ENCODE assay signal across 12 cellular contexts in the genomic region with DNA sequence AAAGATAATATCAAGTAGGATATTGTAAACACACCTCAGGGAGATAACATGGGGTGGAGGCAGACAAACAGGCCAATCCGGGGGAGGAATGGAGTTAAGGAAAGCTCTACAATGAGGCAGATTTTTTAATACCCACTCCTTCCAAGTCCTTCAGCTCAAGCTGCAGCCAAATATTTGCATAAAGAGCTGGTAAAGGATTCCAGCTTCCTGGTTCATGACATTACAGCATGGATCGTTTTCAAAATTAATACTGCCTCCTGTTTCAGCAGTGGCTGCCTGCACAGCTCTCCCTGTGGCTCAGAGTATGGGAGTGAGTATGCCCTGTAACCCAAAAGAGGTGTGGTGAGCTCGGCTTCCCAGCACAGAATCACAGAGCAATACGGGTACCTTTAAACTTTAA. TPM values are rescaled to one million over a fixed set of nuclear protein-coding genes. Genes with fewer than 3 reads are reported as not detected.
DNase-seq lines count a peak whose midpoint lies in the region; ATAC-seq and TF ChIP-seq lines count a peak whose summit lies in the region.
"Had no signal": no experiment of that assay in that cellular context is flagged by ENCODE, and none has a peak within 500 bp of the region (broad histone marks: within the 10 kb centered on the region; RNA-seq: fewer than 3 reads in every experiment).

No MANE protein-coding gene starts in this region.

- CTCF ChIA-PET in A673 (lab: Charles Lee) (no interaction called here), OCI-LY7 (lab: Charles Lee; ENCODE audit: unreplicated experiment) (interaction anchor here (1.1 kb wide), 1 partner anchor 120 kb away, joined by 6 read pairs; no protein-coding TSS in a partner anchor)

- peak; percentile 31 for DNase-seq in A673 (ENCODE audit: low spot score)
- DNase-seq in NCI-H1105 treated with DMSO at 0.1 percent for 48 hours (lab: John Stamatoyannopoulos, UW), result peak; percentile 88
- peak; percentile 18 for DNase-seq in OCI-LY7 (ENCODE audit: low spot score)
- peak in 1 of 2 donors; percentile 53 for DNase-seq in left lung
- DNase-seq in AG08396 (ENCODE audit: low spot score), result no peak

- H2AFZ ChIP-seq in OCI-LY7 (ENCODE audit: low read length), result peak overlapping the region; percentile 67; the same call in 1 of the 2 replicates

- POLR2A ChIA-PET in A673 (lab: Charles Lee; ENCODE audit: low non-redundant PET), result interaction anchor here (0.7 kb wide), 1 partner anchor 77 kb away, joined by 10 read pairs; no protein-coding TSS in a partner anchor
- POLR2A ChIA-PET in OCI-LY7 (lab: Charles Lee), result interaction anchor here (0.7 to 1.2 kb wide), 5 partner anchors 74 to 1017 kb away, joined by 3 to 5 read pairs (median 3); no protein-coding TSS in a partner anchor

- no peaks in the 10 kb centered on the region for H4K20me1 ChIP-seq in OCI-LY7 (ENCODE audit: insufficient read depth, low read length)

- H3K4me1 ChIP-seq in A673 (ENCODE audit: insufficient read depth, low read length, poor library complexity, severe bottlenecking), result peaks cover 27% of the 10 kb centered on the region
- H3K4me1 ChIP-seq in OCI-LY7 (ENCODE audit: insufficient read depth, low read length, poor library complexity, severe bottlenecking), result peaks cover 21% of the 10 kb centered on the region
- H3K4me1 ChIP-seq in left lung, result peaks cover 0 to 26% of the 10 kb centered on the region in 2 donors

- H3K4me3 ChIP-seq in A673 (ENCODE audit: low read depth, low read length, poor library complexity, severe bottlenecking), result no peak overlapping the region
- H3K4me3 ChIP-seq in OCI-LY7 (ENCODE audit: low read depth, low read length, poor library complexity, severe bottlenecking), result no peak overlapping the region
- H3K4me3 ChIP-seq in left lung, result no peak overlapping the region
- H3K4me3 ChIP-seq: coronary artery, vagina had no signal

- no peaks in the 10 kb centered on the region for H3K79me2 ChIP-seq in OCI-LY7 (ENCODE audit: insufficient read depth, low read depth, low read length)

- ATAC-seq in left lung (peak; percentile 67), HG03521 (IDR thresholded peaks at IDR 0.05; ENCODE audit: unreplicated experiment) (no peak), HG02763 (IDR thresholded peaks at IDR 0.05; ENCODE audit: unreplicated experiment) (no peak)
- no peak for ATAC-seq in activated CD4-positive, CD25-positive, alpha-beta regulatory T cell treated with anti-CD3 and anti-CD28 coated beads, Interleukin-2, amount 50 U/mL, for 24 hours
- ATAC-seq: activated T-helper 17 cell treated with anti-CD3 and anti-CD28 coated beads, Interleukin-2, amount 50 U/mL, for 72 hours had no signal

- H3K9me2 ChIP-seq in OCI-LY7 (ENCODE audit: insufficient read depth, low read length), result no peaks in the 10 kb centered on the region

- H3K9me3 ChIP-seq in A673 (ENCODE audit: low read depth, low read length, poor library complexity, severe bottlenecking) (no peaks in the 10 kb centered on the region), OCI-LY7 (ENCODE audit: low read length) (no peaks in the 10 kb centered on the region), left lung (no peaks in the 10 kb centered on the region)
- H3K9me3 ChIP-seq: neutrophil, vagina had no signal

- H3K36me3 ChIP-seq in A673 (ENCODE audit: insufficient read depth, low read length, poor library complexity, severe bottlenecking), result no peaks in the 10 kb centered on the region
- no peaks in the 10 kb centered on the region for H3K36me3 ChIP-seq in OCI-LY7 (ENCODE audit: insufficient read depth, low read length)
- no peaks in the 10 kb centered on the region for H3K36me3 ChIP-seq in left lung
- H3K36me3 ChIP-seq: neutrophil, vagina had no signal

- intact Hi-C loops in A673 (cut with micrococcal nuclease; ENCODE audit: unreplicated experiment), result no loop called here
- intact Hi-C loops in OCI-LY7 (cut with micrococcal nuclease; ENCODE audit: unreplicated experiment), result no loop called here
- intact Hi-C loops in left lung (cut with DNase I), result no loop called here

- H3K4me2 ChIP-seq in OCI-LY7 (ENCODE audit: low read length), result peak overlapping the region; percentile 31; the same call in 1 of the 2 replicates

- no TSS peak for BruUV-seq in A673 (replicated peaks; lab: Mats Ljungman, UMichigan)
- no TSS peak for BruUV-seq in OCI-LY7 (replicated peaks; lab: Mats Ljungman, UMichigan)

- TF ChIP-seq CTCF in A673 (conservative IDR thresholded peaks at IDR 0.05; ENCODE audit: low read depth, low read length), result no peak
- no peak for TF ChIP-seq CTCF in OCI-LY7 (conservative IDR thresholded peaks at IDR 0.05; ENCODE audit: low read length)
- TF ChIP-seq CTCF in left lung (IDR thresholded peaks at IDR 0.05), result no peak

- no peaks in the 10 kb centered on the region for H3K27me3 ChIP-seq in A673 (replicated peaks; ENCODE audit: insufficient read depth, low read depth, low read length, poor library complexity)
- peaks cover 0 to 32% of the 10 kb centered on the region in 2 donors for H3K27me3 ChIP-seq in left lung
- H3K27me3 ChIP-seq: vagina had no signal

- no peak overlapping the region for H3K27ac ChIP-seq in A673 (ENCODE audit: low read depth, low read length, poor library complexity, severe bottlenecking)
- no peak overlapping the region for H3K27ac ChIP-seq in OCI-LY7 (ENCODE audit: low read depth, low read length, poor library complexity, severe bottlenecking)
- H3K27ac ChIP-seq in left lung, result peak overlapping the region; percentile 27 to 49
- H3K27ac ChIP-seq: coronary artery, neutrophil, vagina had no signal

RNA-seq across cellular contexts. Expression of gene POU2AF3, which starts 5.1 kb away (rescaled TPM):
- total RNA-seq in A673 (2021) (0.77 and 1.1 TPM in 2 replicates), OCI-LY7 (2022) (not detected in 2 replicates), left lung (1 to 10 TPM; 2.7 to 2.8 TPM)
- not detected in 2 replicates for total RNA-seq in OCI-LY7 (2014; rRNA removed; shearing (Covaris generic))
- total RNA-seq: activated T-helper 17 cell treated with anti-CD3 and anti-CD28 coated beads, Interleukin-2, amount 50 U/mL, for 72 hours had no signal

RNA-seq across cellular contexts. Expression of gene POU2AF2, which starts 58.0 kb away (rescaled TPM):
- not detected in 2 replicates for total RNA-seq in A673 (2021)
- not detected in 2 replicates for total RNA-seq in OCI-LY7 (2014; rRNA removed; shearing (Covaris generic))
- not detected in 2 replicates for total RNA-seq in OCI-LY7 (2022)
- total RNA-seq in left lung, result not detected
- total RNA-seq: vagina had no signal

Comparison
In these comparisons a context has a peak if more than half of its experiments do, and no peak if none do; other contexts are left out.
1. H3K27ac ChIP-seq: peak in left lung (2 of 2); none in A673 (single experiment) and OCI-LY7 (single experiment).